9 cellular contexts compared by ENCODE assay signal in the genomic region with DNA sequence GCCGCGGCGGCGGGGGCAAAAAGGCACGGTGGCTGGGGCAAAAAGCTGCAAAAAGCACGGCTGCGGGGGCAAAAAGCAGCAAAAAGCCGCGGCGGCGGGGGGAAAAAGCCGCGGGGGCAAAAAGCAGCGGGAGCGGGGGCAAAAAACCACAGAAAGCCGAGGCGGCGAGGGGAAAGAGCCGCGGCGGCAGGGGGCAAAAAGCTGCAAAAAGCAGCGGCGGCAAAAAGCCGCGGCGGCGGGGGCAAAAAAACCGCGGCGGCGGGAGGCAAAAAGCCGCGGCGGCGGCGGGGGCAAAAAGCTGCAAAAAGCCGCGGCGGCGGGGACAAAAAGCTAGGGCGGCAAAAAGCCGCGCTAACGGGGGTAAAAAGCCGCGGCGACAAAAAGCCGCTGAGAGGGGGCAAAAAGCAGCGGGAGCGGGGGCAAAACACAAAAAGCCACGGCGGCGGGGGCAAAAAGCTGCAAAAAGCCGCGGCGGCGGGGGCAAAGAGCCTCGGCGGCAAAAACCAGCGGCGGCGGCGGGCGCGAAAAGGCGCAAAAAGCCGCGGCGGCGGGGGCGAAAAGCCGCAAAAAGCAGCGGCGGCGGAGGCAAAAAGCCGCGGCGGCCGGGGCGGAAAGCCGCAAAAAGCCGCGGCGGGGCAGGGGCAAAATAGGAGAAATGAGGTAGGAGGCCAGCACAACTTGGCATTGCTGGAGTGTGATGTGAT.
DNase-seq lines count a peak whose midpoint lies in the region; ATAC-seq, FAIRE-seq and TF ChIP-seq lines count a peak whose summit lies in the region.
"Had no signal": no experiment of that assay in that cellular context is flagged by ENCODE, and none has a peak within 500 bp of the region (broad histone marks: within the 10 kb centered on the region; RNA-seq: fewer than 3 reads in every experiment).

No MANE protein-coding gene starts in this region.

- no peak overlapping the region for H3K27ac Mint-ChIP-seq in activated B cell treated with CpG ODN at 0.5 μM for 24 hours
- H3K27ac Mint-ChIP-seq in natural killer cell treated with Interleukin-12 subunit alpha and Interleukin-12 subunit beta and Interleukin-15 and Interleukin-18, amount 100 ng/mL, for 72 hours = no peak overlapping the region

- intact Hi-C loops in heart left ventricle (cut with DNase I) (no loop called here), left cardiac atrium (cut with DNase I) (no loop called here), activated B cell treated with CpG ODN at 0.5 μM for 24 hours (cut with micrococcal nuclease) (no loop called here), HepG2 (cut with micrococcal nuclease; ENCODE audit: unreplicated experiment) (no loop called here), upper lobe of right lung (cut with DNase I) (no loop called here)

- H3K36me3 ChIP-seq in heart left ventricle = no peaks in the 10 kb centered on the region
- H3K36me3 ChIP-seq in HepG2 (replicated peaks in 1 of 2; ENCODE audit: control insufficient read depth in 1 of 2, insufficient read depth in 2 of 2, low read length in 2 of 2) = no peaks in the 10 kb centered on the region
- no peaks in the 10 kb centered on the region for H3K36me3 ChIP-seq in upper lobe of right lung

- no TSS peak for BruUV-seq in HepG2 (replicated peaks; lab: Mats Ljungman, UMichigan)

- no peaks in the 10 kb centered on the region for H3K36me3 Mint-ChIP-seq in activated B cell treated with CpG ODN at 0.5 μM for 24 hours (ENCODE audit: low read depth)
- peaks cover 5% of the 10 kb centered on the region for H3K36me3 Mint-ChIP-seq in natural killer cell treated with Interleukin-12 subunit alpha and Interleukin-12 subunit beta and Interleukin-15 and Interleukin-18, amount 100 ng/mL, for 72 hours

- H3K4me3 ChIP-seq in heart left ventricle (peak overlapping the region; percentile 23 to 59 (median 47)), HepG2 (replicated peaks in 1 of 3; ENCODE audit: insufficient read depth in 1 of 3, low read depth in 2 of 3, low read length in 3 of 3) (peak overlapping the region; percentile 57 to 69 (median 65); a peak in 5 of 6 replicates), upper lobe of right lung (peak overlapping the region; percentile 40)

- POLR2A ChIA-PET in activated B cell treated with CpG ODN at 0.5 μM for 24 hours (lab: Charles Lee) (no interaction called here), HepG2 (lab: Yijun Ruan, JAX) (no interaction called here)

- H3K9ac ChIP-seq in HepG2 (ENCODE audit: insufficient read depth, low read depth, low read length) = no peak overlapping the region

- H3K79me2 ChIP-seq in HepG2 (ENCODE audit: insufficient read depth, low read length) = no peaks in the 10 kb centered on the region

- TF ChIP-seq CTCF in heart left ventricle (IDR thresholded peaks at IDR 0.05) = no peak
- no peak for TF ChIP-seq CTCF in activated B cell treated with CpG ODN at 0.5 μM for 24 hours (IDR thresholded peaks at IDR 0.05)
- TF ChIP-seq CTCF in HepG2 (CRISPR knock-in tag; IDR thresholded peaks at IDR 0.05) = no peak
- TF ChIP-seq CTCF in upper lobe of right lung (IDR thresholded peaks at IDR 0.05) = no peak

- H3K27ac ChIP-seq in heart left ventricle (no peak overlapping the region), HepG2 (ENCODE audit: extremely low read length, insufficient read depth, low read length) (no peak overlapping the region), upper lobe of right lung (peak overlapping the region; percentile 17)
- H3K27ac ChIP-seq: epithelial cell of prostate had no signal

- H3K4me2 ChIP-seq in HepG2 (ENCODE audit: low read depth, low read length) = peak overlapping the region; percentile 63

- TF ChIP-seq RAD21 in HepG2 (CRISPR knock-in tag; IDR thresholded peaks at IDR 0.05) = no peak

- in situ Hi-C loops in HepG2 (cut with HindIII; ENCODE audit: extremely low pct_ligation_motif_present, low pct_unique_long_range_greater_than_20kb) = no loop called here

- H3K4me3 Mint-ChIP-seq in activated B cell treated with CpG ODN at 0.5 μM for 24 hours = peak overlapping the region; percentile 52
- H3K4me3 Mint-ChIP-seq in natural killer cell treated with Interleukin-12 subunit alpha and Interleukin-12 subunit beta and Interleukin-15 and Interleukin-18, amount 100 ng/mL, for 72 hours = no peak overlapping the region

- DNase-seq in heart left ventricle (no peak), left cardiac atrium (no peak), activated B cell treated with CpG ODN at 0.5 μM for 24 hours (no peak), HepG2 (ENCODE audit: low spot score) (no peak), upper lobe of right lung (no peak)
- no peak for DNase-seq in natural killer cell treated with Interleukin-12 subunit alpha and Interleukin-12 subunit beta and Interleukin-15 and Interleukin-18, amount 100 ng/mL, for 72 hours (ENCODE audit: low spot score)
- DNase-seq in activated CD4-positive, alpha-beta T cell treated with anti-CD3 and anti-CD28 coated beads for 1 hour = no peak

- no peaks in the 10 kb centered on the region for H4K20me1 ChIP-seq in HepG2 (ENCODE audit: insufficient read depth, low read length)

- H3K9me3 ChIP-seq in heart left ventricle = peaks cover 0 to 9% (median 0%) of the 10 kb centered on the region in 12 donors
- H3K9me3 ChIP-seq in HepG2 (ENCODE audit: low read length) = no peaks in the 10 kb centered on the region
- no peaks in the 10 kb centered on the region for H3K9me3 ChIP-seq in upper lobe of right lung

- H3K27me3 ChIP-seq in heart left ventricle = peaks cover 8 to 42% (median 28%) of the 10 kb centered on the region in 9 donors
- peaks cover 0 to 31% of the 10 kb centered on the region in 2 experiments; a peak in 3 of 5 replicates for H3K27me3 ChIP-seq in HepG2 (ENCODE audit: control insufficient read depth in 1 of 2, insufficient read depth in 2 of 2, low read length in 2 of 2)
- peaks cover 45% of the 10 kb centered on the region for H3K27me3 ChIP-seq in upper lobe of right lung

- no peak for FAIRE-seq in HepG2 (lab: Jason Lieb, UNC)

- TF ChIP-seq POLR2A in heart left ventricle (IDR thresholded peaks at IDR 0.05) (no peak), HepG2 (IDR thresholded peaks at IDR 0.05; ENCODE audit: insufficient read depth in 1 of 2, low read depth in 2 of 2, low read length in 2 of 2) (no peak)

- H3K4me1 ChIP-seq in heart left ventricle = peaks cover 0 to 16% (median 0%) of the 10 kb centered on the region in 12 donors
- 0 out of 2 replicates have a peak, but pooled peaks cover 4% of the 10 kb centered on the region for H3K4me1 ChIP-seq in HepG2 (ENCODE audit: insufficient read depth, low read length)
- H3K4me1 ChIP-seq in upper lobe of right lung = no peaks in the 10 kb centered on the region

- ATAC-seq in heart left ventricle (no peak), left cardiac atrium (no peak), activated B cell treated with CpG ODN at 0.5 μM for 24 hours (ENCODE audit: low read depth) (no peak), HepG2 (no peak; the same call in 1 of the 3 replicates), upper lobe of right lung (no peak), GM19452 (IDR thresholded peaks at IDR 0.05; ENCODE audit: unreplicated experiment) (no peak)
- ATAC-seq in natural killer cell treated with Interleukin-12 subunit alpha and Interleukin-12 subunit beta and Interleukin-15 and Interleukin-18, amount 100 ng/mL, for 72 hours = no peak

- peaks cover 23% of the 10 kb centered on the region for H3K27me3 Mint-ChIP-seq in activated B cell treated with CpG ODN at 0.5 μM for 24 hours
- H3K27me3 Mint-ChIP-seq in natural killer cell treated with Interleukin-12 subunit alpha and Interleukin-12 subunit beta and Interleukin-15 and Interleukin-18, amount 100 ng/mL, for 72 hours = peaks cover 11 to 25% of the 10 kb centered on the region in 2 donors

- no peak overlapping the region for H2AFZ ChIP-seq in HepG2 (ENCODE audit: low read length)

- WGBS in heart left ventricle, 4 donors = 1 to 2% (median 1%) methylated on average over 82 to 84 of the region's 84 CpGs
- WGBS in HepG2 (ENCODE audit: low lambda C conversion rate) = 1% methylated on average over 79 of the region's 84 CpGs

- CTCF ChIA-PET in activated B cell treated with CpG ODN at 0.5 μM for 24 hours (lab: Charles Lee) (no interaction called here), HepG2 (lab: Yijun Ruan, JAX; ENCODE audit: low intra/inter-chr PET ratio, low total read pairs) (no interaction called here)

- no peak for TF ChIP-seq EP300 in HepG2 (IDR thresholded peaks at IDR 0.05; ENCODE audit: low read depth in 2 of 2, low read length in 2 of 2)
- no peak for TF ChIP-seq EP300 in HepG2 (CRISPR knock-in tag; IDR thresholded peaks at IDR 0.05; ENCODE audit: borderline replicate concordance)

- H3K9me3 Mint-ChIP-seq in activated B cell treated with CpG ODN at 0.5 μM for 24 hours = peaks cover under 1% of the 10 kb centered on the region
- no peaks in the 10 kb centered on the region for H3K9me3 Mint-ChIP-seq in natural killer cell treated with Interleukin-12 subunit alpha and Interleukin-12 subunit beta and Interleukin-15 and Interleukin-18, amount 100 ng/mL, for 72 hours

- peaks cover 7% of the 10 kb centered on the region for H3K4me1 Mint-ChIP-seq in activated B cell treated with CpG ODN at 0.5 μM for 24 hours
- no peaks in the 10 kb centered on the region for H3K4me1 Mint-ChIP-seq in natural killer cell treated with Interleukin-12 subunit alpha and Interleukin-12 subunit beta and Interleukin-15 and Interleukin-18, amount 100 ng/mL, for 72 hours (ENCODE audit: low read depth in 2 of 2)

TF ChIP-seq in HepG2, 621 proteins besides CTCF, POLR2A, EP300 and RAD21 (continues in another document):
- TF ChIP-seq NBN (conservative IDR thresholded peaks at IDR 0.05) = no peak
- TF ChIP-seq ZFP36L2 (CRISPR knock-in tag; IDR thresholded peaks at IDR 0.05) = no peak
- peak; percentile 47 for TF ChIP-seq PTBP1 (IDR thresholded peaks at IDR 0.05; ENCODE audit: low read depth, low read length, poor library complexity, severe bottlenecking)
- peak; percentile 97; the same call in 1 of the 2 replicates for TF ChIP-seq MTF2 (CRISPR knock-in tag; IDR thresholded peaks at IDR 0.05; ENCODE audit: borderline replicate concordance)
- TF ChIP-seq EZH2 (conservative IDR thresholded peaks at IDR 0.05; ENCODE audit: low read depth, low read length) = peak; percentile 92
- TF ChIP-seq NR0B2 (CRISPR knock-in tag; IDR thresholded peaks at IDR 0.05) = no peak
- no peak for TF ChIP-seq ZNF468 (CRISPR knock-in tag; IDR thresholded peaks at IDR 0.05)
- no peak for TF ChIP-seq ZFP90 (CRISPR knock-in tag; IDR thresholded peaks at IDR 0.05; ENCODE audit: borderline replicate concordance)
